In genomic region chrX:149638860-149639259, GRCh38 we compare ENCODE assay signal across 1 cellular context.
TF ChIP-seq lines count a peak whose summit lies in the region.

No MANE protein-coding gene starts in this region.

TF ChIP-seq in IMR-90, 13 proteins besides CTCF, POLR2A, EP300 and RAD21:
- TF ChIP-seq RCOR1 (IDR thresholded peaks at IDR 0.05; ENCODE audit: insufficient replicate concordance, low read length) (no peak), BHLHE40 (IDR thresholded peaks at IDR 0.05; ENCODE audit: low read depth, low read length) (no peak), RFX5 (IDR thresholded peaks at IDR 0.05; ENCODE audit: low read depth, low read length) (no peak), ELK1 (IDR thresholded peaks at IDR 0.05; ENCODE audit: borderline replicate concordance, low read depth, low read length) (no peak), FOS (IDR thresholded peaks at IDR 0.05; ENCODE audit: low read depth, low read length) (no peak)
